Comparison of ENCODE assay signal across 9 cellular contexts in the genomic region with DNA sequence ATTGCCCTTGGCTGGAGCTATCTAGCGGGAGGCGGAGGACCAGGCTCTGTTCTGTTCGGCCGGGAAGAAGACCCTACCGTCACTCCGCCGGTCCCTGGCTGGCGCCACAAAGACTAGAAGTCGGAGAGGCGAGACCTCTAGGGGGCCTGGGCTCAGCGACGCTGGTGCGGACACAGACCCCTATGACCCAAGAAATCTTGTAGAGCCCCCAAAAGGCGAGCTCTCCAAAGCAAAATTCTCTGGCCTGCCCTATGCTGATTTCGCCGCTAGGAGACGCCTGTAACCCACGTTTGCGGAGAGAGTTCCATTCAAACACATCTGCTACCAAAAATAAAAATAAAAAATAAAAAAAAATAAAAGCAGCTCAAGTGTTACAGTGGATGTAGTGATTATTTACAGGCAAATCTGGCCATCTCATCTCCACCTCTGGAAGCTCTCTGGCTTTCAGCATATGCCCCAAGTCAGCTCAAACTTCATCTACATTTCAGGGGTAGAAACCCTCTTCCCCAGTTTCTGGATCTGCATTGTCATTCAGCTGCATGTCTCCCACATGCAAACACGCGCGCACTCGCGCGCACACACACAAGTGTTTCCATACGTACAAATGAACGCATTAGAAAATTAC. TPM values are rescaled to one million over a fixed set of nuclear protein-coding genes. Genes with fewer than 3 reads are reported as not detected.
DNase-seq lines count a peak whose midpoint lies in the region; ATAC-seq and TF ChIP-seq lines count a peak whose summit lies in the region.
"Had no signal": no experiment of that assay in that cellular context is flagged by ENCODE, and none has a peak within 500 bp of the region (broad histone marks: within the 10 kb centered on the region; RNA-seq: fewer than 3 reads in every experiment).

No MANE protein-coding gene starts in this region.

- CTCF ChIA-PET in AG04450 (lab: Charles Lee), result interaction anchor here (0.6 to 3.4 kb wide), 61 partner anchors 8 to 1789 kb away, joined by 3 to 32 read pairs (median 4); no protein-coding TSS in a partner anchor

- H3K9me3 ChIP-seq in AG04450 (ENCODE audit: control insufficient read depth, insufficient read depth, low read length) (peaks cover 3% of the 10 kb centered on the region; the same call in 1 of the 2 replicates), SK-N-MC (ENCODE audit: low read depth, low read length) (no peaks in the 10 kb centered on the region)

- peak; percentile 99 for TF ChIP-seq CTCF in AG04450 (IDR thresholded peaks at IDR 0.05; ENCODE audit: low read depth, low read length)
- TF ChIP-seq CTCF in GM12873 (IDR thresholded peaks at IDR 0.05; ENCODE audit: insufficient read depth, low read depth, low read length, missing control alignments), result peak; percentile 80
- TF ChIP-seq CTCF in osteocyte (IDR thresholded peaks at IDR 0.05), result peak; percentile 92

- no peak for DNase-seq in AG04450 (ENCODE audit: low read depth, low spot score)
- no peak for DNase-seq in SK-N-MC (ENCODE audit: low read depth, low spot score)
- peak; percentile 71 for DNase-seq in fibroblast of peridontal ligament (ENCODE audit: extremely low read depth)
- DNase-seq in osteocyte (ENCODE audit: extremely low spot score, unreplicated experiment), result peak; percentile 84
- no peak for DNase-seq in NCI-H774 (lab: John Stamatoyannopoulos, UW)
- no peak for DNase-seq in NCI-H1436 (lab: John Stamatoyannopoulos, UW)

- peak overlapping the region; percentile 61 for H3K4me3 ChIP-seq in AG04450 (ENCODE audit: low read depth, low read length)
- H3K4me3 ChIP-seq in SK-N-MC, result peak overlapping the region; percentile 90

- no peaks in the 10 kb centered on the region for H3K36me3 ChIP-seq in SK-N-MC (ENCODE audit: insufficient read depth, low read length)

- peak overlapping the region; percentile 90 for H3K4me3 Mint-ChIP-seq in osteocyte (ENCODE audit: unreplicated experiment)

- H3K27ac ChIP-seq in AG04450 (ENCODE audit: low read depth, low read length) (no peak overlapping the region), SK-N-MC (no peak overlapping the region)

- peaks cover 33% of the 10 kb centered on the region for H3K27me3 ChIP-seq in AG04450 (ENCODE audit: control insufficient read depth, insufficient read depth, low read length)

- POLR2A ChIA-PET in AG04450 (lab: Yijun Ruan, JAX), result no interaction called here

- peak overlapping the region; percentile 50 for H3K9ac ChIP-seq in SK-N-MC (ENCODE audit: insufficient read length)

- H3K4me1 Mint-ChIP-seq in osteocyte (ENCODE audit: unreplicated experiment), result peaks cover 37% of the 10 kb centered on the region

- no peaks in the 10 kb centered on the region for H3K9me3 Mint-ChIP-seq in osteocyte (ENCODE audit: unreplicated experiment)

- H3K36me3 Mint-ChIP-seq in osteocyte (ENCODE audit: unreplicated experiment), result no peaks in the 10 kb centered on the region
- H3K36me3 Mint-ChIP-seq: IgD-negative memory B cell had no signal

- H3K27ac Mint-ChIP-seq in osteocyte (ENCODE audit: unreplicated experiment), result no peak overlapping the region
- H3K27ac Mint-ChIP-seq: IgD-negative memory B cell had no signal

- H3K27me3 Mint-ChIP-seq in osteocyte (ENCODE audit: unreplicated experiment), result peaks cover 8% of the 10 kb centered on the region

- peak; percentile 66 for ATAC-seq in HG03442 (IDR thresholded peaks at IDR 0.05; ENCODE audit: unreplicated experiment)

RNA-seq across cellular contexts. Expression of gene PCDH10, which starts 2.4 kb away (rescaled TPM):
- polyA plus RNA-seq in AG04450 (2011; rRNA removed), result 0.36 and 0.37 TPM in 2 replicates
- polyA minus RNA-seq in AG04450 (2011; rRNA and poly(A)+ RNA removed), result 0.60 and 0.65 TPM in 2 replicates
- 11.0 and 14.6 TPM in 2 replicates for total RNA-seq in osteocyte
- polyA plus RNA-seq: IgD-negative memory B cell had no signal

Comparison
In these comparisons a context has a peak if more than half of its experiments do, and no peak if none do; other contexts are left out.
1. DNase-seq: peak in fibroblast of peridontal ligament (single experiment) and osteocyte (single experiment); none in AG04450 (single experiment), SK-N-MC (single experiment), NCI-H774 (single experiment) and NCI-H1436 (single experiment).
2. Peak in every context shown above with its lines, with median percentiles within 50 percentile points of each other: CTCF ChIP-seq.